In genomic region chr11:65639228-65639597, GRCh38 we compare ENCODE assay signal across 9 cellular contexts. TPM values are rescaled to one million over a fixed set of nuclear protein-coding genes. Genes with fewer than 3 reads are reported as not detected.
DNase-seq lines count a peak whose midpoint lies in the region; ATAC-seq and TF ChIP-seq lines count a peak whose summit lies in the region.
"Not testable (repeated sequence)": the region's sequence is repeated elsewhere in the genome, so short reads cannot be mapped to it uniquely, and the experiment has no call there.
"Had no signal": no experiment of that assay in that cellular context is flagged by ENCODE, and none has a peak within 500 bp of the region (broad histone marks: within the 10 kb centered on the region; RNA-seq: fewer than 3 reads in every experiment).

No MANE protein-coding gene starts in this region.

- not testable (repeated sequence) for H3K9me2 ChIP-seq in DOHH2 (replicated peaks; ENCODE audit: control insufficient read depth, low read length); OCI-LY7 (ENCODE audit: insufficient read depth, low read length)

- POLR2A ChIA-PET in OCI-LY7 (lab: Charles Lee): interaction anchor here (0.6 to 2.6 kb wide), 7 partner anchors 19 to 1704 kb away, joined by 3 to 7 read pairs (median 4); partner anchors contain the start of genes PCNX3 and RELA
- POLR2A ChIA-PET in activated CD8-positive, alpha-beta T cell treated with anti-CD3 and anti-CD28 coated beads for 36 hours (lab: Charles Lee): interaction anchor here (0.7 to 23.0 kb wide), 13 partner anchors 8 to 80 kb away, joined by 3 to 320 read pairs (median 4); partner anchors contain the start of genes EHBP1L1, KAT5, PCNX3 and RELA

- not testable (repeated sequence) for ATAC-seq in activated CD8-positive, alpha-beta T cell treated with anti-CD3 and anti-CD28 coated beads for 36 hours

- peaks cover 84% of the 10 kb centered on the region for H3K36me3 ChIP-seq in DOHH2 (ENCODE audit: control insufficient read depth, low read length)
- peaks cover 63% of the 10 kb centered on the region for H3K36me3 ChIP-seq in OCI-LY7 (ENCODE audit: insufficient read depth, low read length)
- peaks cover 26 to 35% of the 10 kb centered on the region in 2 donors for H3K36me3 ChIP-seq in ascending aorta
- H3K36me3 ChIP-seq in rectal smooth muscle tissue (ENCODE audit: control insufficient read depth, insufficient read depth, low read length): peaks cover 25% of the 10 kb centered on the region

- not testable (repeated sequence) for H3K9ac ChIP-seq in rectal smooth muscle tissue (ENCODE audit: low read length)

- CTCF ChIA-PET in OCI-LY7 (lab: Charles Lee; ENCODE audit: unreplicated experiment): interaction anchor here (0.5 to 2.3 kb wide), 4 partner anchors 13 to 51 kb away, joined by 3 to 7 read pairs (median 4); partner anchors contain the start of gene PCNX3
- CTCF ChIA-PET in activated CD8-positive, alpha-beta T cell treated with anti-CD3 and anti-CD28 coated beads for 36 hours (lab: Charles Lee): interaction anchor here (0.9 to 3.2 kb wide), 10 partner anchors 13 to 383 kb away, joined by 3 to 17 read pairs (median 4); partner anchors contain the start of gene PCNX3

- H3K4me2 ChIP-seq in DOHH2 (ENCODE audit: low read length): peak overlapping the region; percentile 100
- peak overlapping the region; percentile 97 for H3K4me2 ChIP-seq in OCI-LY7 (ENCODE audit: low read length)

- not testable (repeated sequence) for H3K9me3 ChIP-seq in DOHH2 (ENCODE audit: control insufficient read depth, insufficient read depth, low read length); OCI-LY7 (ENCODE audit: low read length); ascending aorta

- not testable (repeated sequence) for TF ChIP-seq CTCF in DOHH2 (IDR thresholded peaks at IDR 0.05; ENCODE audit: low read depth, low read length, poor library complexity, severe bottlenecking); OCI-LY7 (conservative IDR thresholded peaks at IDR 0.05; ENCODE audit: low read length); activated CD8-positive, alpha-beta T cell treated with anti-CD3 and anti-CD28 coated beads for 36 hours (IDR thresholded peaks at IDR 0.05); ascending aorta (IDR thresholded peaks at IDR 0.05); endothelial cell (IDR thresholded peaks at IDR 0.05; ENCODE audit: unreplicated experiment); mesothelial cell of epicardium (IDR thresholded peaks at IDR 0.05; ENCODE audit: unreplicated experiment); type B pancreatic cell (conservative IDR thresholded peaks at IDR 0.05)

- H3K27ac ChIP-seq in DOHH2 (ENCODE audit: low read depth, low read length) (peak overlapping the region; percentile 97), OCI-LY7 (ENCODE audit: low read depth, low read length, poor library complexity, severe bottlenecking) (peak overlapping the region; percentile 95), ascending aorta (peak overlapping the region; percentile 71 to 84), rectal smooth muscle tissue (ENCODE audit: low read depth, low read length) (peak overlapping the region; percentile 8)

- not testable (repeated sequence) for H4K20me1 ChIP-seq in DOHH2 (ENCODE audit: control insufficient read depth, insufficient read depth, low read depth, low read length); OCI-LY7 (ENCODE audit: insufficient read depth, low read length)

- H3K27ac Mint-ChIP-seq in activated CD8-positive, alpha-beta T cell treated with anti-CD3 and anti-CD28 coated beads for 36 hours: peak overlapping the region; percentile 90
- H3K27ac Mint-ChIP-seq in endothelial cell (ENCODE audit: unreplicated experiment) (peak overlapping the region; percentile 91), mesothelial cell of epicardium (peak overlapping the region; percentile 92)
- not testable (repeated sequence) for H3K27ac Mint-ChIP-seq in type B pancreatic cell

- H3K36me3 Mint-ChIP-seq in activated CD8-positive, alpha-beta T cell treated with anti-CD3 and anti-CD28 coated beads for 36 hours (ENCODE audit: low read depth): peaks cover 53% of the 10 kb centered on the region
- H3K36me3 Mint-ChIP-seq in endothelial cell (ENCODE audit: low read depth, unreplicated experiment): peaks cover 24% of the 10 kb centered on the region
- H3K36me3 Mint-ChIP-seq in mesothelial cell of epicardium, type B pancreatic cell: not testable (repeated sequence)

- H3K4me3 Mint-ChIP-seq in activated CD8-positive, alpha-beta T cell treated with anti-CD3 and anti-CD28 coated beads for 36 hours: peak overlapping the region; percentile 77
- H3K4me3 Mint-ChIP-seq in endothelial cell (ENCODE audit: unreplicated experiment) (peak overlapping the region; percentile 90), mesothelial cell of epicardium (peak overlapping the region; percentile 75), type B pancreatic cell (peak overlapping the region; percentile 87)

- peaks cover 49% of the 10 kb centered on the region for H3K4me1 ChIP-seq in DOHH2 (ENCODE audit: control insufficient read depth, low read length)
- peaks cover 51% of the 10 kb centered on the region for H3K4me1 ChIP-seq in OCI-LY7 (ENCODE audit: insufficient read depth, low read length, poor library complexity, severe bottlenecking)
- not testable (repeated sequence) for H3K4me1 ChIP-seq in ascending aorta; rectal smooth muscle tissue (ENCODE audit: control insufficient read depth, insufficient read depth, low read length)

- not testable (repeated sequence) for H3K27me3 ChIP-seq in DOHH2 (ENCODE audit: control insufficient read depth, low read length); ascending aorta; rectal smooth muscle tissue (ENCODE audit: control insufficient read depth, insufficient read depth, low read length)

- DNase-seq in OCI-LY7 (ENCODE audit: low spot score); activated CD8-positive, alpha-beta T cell treated with anti-CD3 and anti-CD28 coated beads for 36 hours; ascending aorta (ENCODE audit: low spot score in 2 of 2); endothelial cell (ENCODE audit: low spot score); mesothelial cell of epicardium (ENCODE audit: low spot score in 2 of 2, unreplicated experiment in 2 of 2); type B pancreatic cell (ENCODE audit: extremely low spot score, unreplicated experiment): not testable (repeated sequence)

- H3K4me1 Mint-ChIP-seq in activated CD8-positive, alpha-beta T cell treated with anti-CD3 and anti-CD28 coated beads for 36 hours (ENCODE audit: low read depth): peaks cover 37% of the 10 kb centered on the region
- H3K4me1 Mint-ChIP-seq in endothelial cell (ENCODE audit: unreplicated experiment) (peaks cover 52% of the 10 kb centered on the region), mesothelial cell of epicardium (peaks cover 25% of the 10 kb centered on the region), type B pancreatic cell (ENCODE audit: unreplicated experiment) (peaks cover 13% of the 10 kb centered on the region)

- H3K79me2 ChIP-seq in DOHH2 (ENCODE audit: control insufficient read depth, low read length) (peaks cover 28% of the 10 kb centered on the region), OCI-LY7 (ENCODE audit: insufficient read depth, low read depth, low read length) (peaks cover 22% of the 10 kb centered on the region; the same call in 1 of the 2 replicates)

- H3K27me3 Mint-ChIP-seq in activated CD8-positive, alpha-beta T cell treated with anti-CD3 and anti-CD28 coated beads for 36 hours; mesothelial cell of epicardium (ENCODE audit: low read depth); type B pancreatic cell: not testable (repeated sequence)
- H3K27me3 Mint-ChIP-seq in endothelial cell (ENCODE audit: unreplicated experiment): peaks cover 18% of the 10 kb centered on the region

- peaks cover 28% of the 10 kb centered on the region for H3F3A ChIP-seq in DOHH2 (ENCODE audit: control insufficient read depth, insufficient read depth)

- H3K4me3 ChIP-seq in DOHH2 (ENCODE audit: low read length): peak overlapping the region; percentile 84
- H3K4me3 ChIP-seq in OCI-LY7 (ENCODE audit: low read depth, low read length, poor library complexity, severe bottlenecking): peak overlapping the region; percentile 90
- peak overlapping the region in 1 of 2 donors; percentile 84 for H3K4me3 ChIP-seq in ascending aorta
- H3K4me3 ChIP-seq in rectal smooth muscle tissue (ENCODE audit: low read length): peak overlapping the region; percentile 93

- not testable (repeated sequence) for BruUV-seq in OCI-LY7 (replicated peaks; lab: Mats Ljungman, UMichigan)

- H2AFZ ChIP-seq in OCI-LY7 (ENCODE audit: low read length): not testable (repeated sequence)

- intact Hi-C loops in OCI-LY7 (cut with micrococcal nuclease; ENCODE audit: unreplicated experiment): loop anchor here (1.0 to 2.0 kb wide), 3 partner anchors 24 to 220 kb away; partner anchors contain the start of gene CFL1
- intact Hi-C loops in activated CD8-positive, alpha-beta T cell treated with anti-CD3 and anti-CD28 coated beads for 36 hours (cut with micrococcal nuclease); ascending aorta (cut with DNase I): not testable (repeated sequence)

- not testable (repeated sequence) for H3K9me3 Mint-ChIP-seq in activated CD8-positive, alpha-beta T cell treated with anti-CD3 and anti-CD28 coated beads for 36 hours; endothelial cell (ENCODE audit: unreplicated experiment); mesothelial cell of epicardium; type B pancreatic cell

RNA-seq across cellular contexts. Expression of gene SIPA1, which starts 1.3 kb away (rescaled TPM):
- 57.6 and 95.4 TPM in 2 replicates for total RNA-seq in OCI-LY7 (2014; rRNA removed; shearing (Covaris generic))
- total RNA-seq in OCI-LY7 (2022): 156 and 160 TPM in 2 replicates
- total RNA-seq in activated CD8-positive, alpha-beta T cell treated with anti-CD3 and anti-CD28 coated beads for 36 hours: 100 to 1,000 TPM; 172 to 180 TPM
- 145 TPM for total RNA-seq in ascending aorta
- total RNA-seq in endothelial cell (ENCODE audit: unreplicated experiment): 267 TPM
- 37.1 to 42.9 TPM (median 37.5 TPM) in 3 replicates for total RNA-seq in mesothelial cell of epicardium
- 26.5 and 26.8 TPM in 2 replicates for total RNA-seq in type B pancreatic cell (ENCODE audit: low replicate concordance)

RNA-seq across cellular contexts. Expression of gene RELA, which starts 23.5 kb away (rescaled TPM):
- total RNA-seq in OCI-LY7 (2014; rRNA removed; shearing (Covaris generic)): 40.4 and 48.0 TPM in 2 replicates
- total RNA-seq in OCI-LY7 (2022) (78.9 and 82.5 TPM in 2 replicates), ascending aorta (115 TPM), endothelial cell (ENCODE audit: unreplicated experiment) (62.6 TPM), mesothelial cell of epicardium (95.6 to 98.8 TPM (median 96.8 TPM) in 3 replicates), type B pancreatic cell (ENCODE audit: low replicate concordance) (64.8 and 80.0 TPM in 2 replicates)
- total RNA-seq in activated CD8-positive, alpha-beta T cell treated with anti-CD3 and anti-CD28 coated beads for 36 hours: 10 to 100 TPM; 65.6 to 72.5 TPM

RNA-seq across cellular contexts. Expression of gene PCNX3, which starts 23.6 kb away (rescaled TPM):
- 29.9 and 36.2 TPM in 2 replicates for total RNA-seq in OCI-LY7 (2014; rRNA removed; shearing (Covaris generic))
- total RNA-seq in OCI-LY7 (2022) (66.7 and 70.7 TPM in 2 replicates), ascending aorta (181 TPM), endothelial cell (ENCODE audit: unreplicated experiment) (76.1 TPM), mesothelial cell of epicardium (59.0 to 61.8 TPM (median 61.3 TPM) in 3 replicates), type B pancreatic cell (ENCODE audit: low replicate concordance) (44.9 and 49.2 TPM in 2 replicates)
- total RNA-seq in activated CD8-positive, alpha-beta T cell treated with anti-CD3 and anti-CD28 coated beads for 36 hours: 10 to 100 TPM; 34.3 to 34.4 TPM

RNA-seq across cellular contexts. Expression of gene MAP3K11, which starts 25.2 kb away (rescaled TPM):
- 32.0 and 33.4 TPM in 2 replicates for total RNA-seq in OCI-LY7 (2014; rRNA removed; shearing (Covaris generic))
- total RNA-seq in OCI-LY7 (2022) (50.6 and 53.2 TPM in 2 replicates), ascending aorta (121 TPM), endothelial cell (ENCODE audit: unreplicated experiment) (238 TPM), mesothelial cell of epicardium (46.8 to 52.0 TPM (median 47.5 TPM) in 3 replicates), type B pancreatic cell (ENCODE audit: low replicate concordance) (56.7 and 61.9 TPM in 2 replicates)
- 10 to 100 TPM; 40.3 to 45.6 TPM for total RNA-seq in activated CD8-positive, alpha-beta T cell treated with anti-CD3 and anti-CD28 coated beads for 36 hours

RNA-seq across cellular contexts. Expression of gene KCNK7, which starts 43.6 kb away (rescaled TPM):
- total RNA-seq in OCI-LY7 (2014; rRNA removed; shearing (Covaris generic)): 1.4 TPM in 1 of 2 replicates, not detected in the other
- total RNA-seq in OCI-LY7 (2022) (0.68 and 1.6 TPM in 2 replicates), ascending aorta (not detected), endothelial cell (ENCODE audit: unreplicated experiment) (2.0 TPM), mesothelial cell of epicardium (0.95 to 2.4 TPM (median 1.7 TPM) in 3 replicates), type B pancreatic cell (ENCODE audit: low replicate concordance) (0.36 and 1.1 TPM in 2 replicates)
- under 1 TPM in 1 of 2 experiments, not detected in 1; 0.77 TPM for total RNA-seq in activated CD8-positive, alpha-beta T cell treated with anti-CD3 and anti-CD28 coated beads for 36 hours
- total RNA-seq: SK-MEL-5 had no signal

Comparison
In these comparisons a context has a peak if more than half of its experiments do, and no peak if none do; other contexts are left out.
1. H3K27ac ChIP-seq: peak in every context shown above with its lines; median percentile 97 in DOHH2; 95 in OCI-LY7; 78 in ascending aorta; 8 in rectal smooth muscle tissue.